Comparison of ENCODE assay signal across 8 cellular contexts in genomic region chr7:100803398-100804161, GRCh38. TPM values are rescaled to one million over a fixed set of nuclear protein-coding genes. Genes with fewer than 3 reads are reported as not detected.
DNase-seq lines count a peak whose midpoint lies in the region; ATAC-seq and TF ChIP-seq lines count a peak whose summit lies in the region.

No MANE protein-coding gene starts in this region.

- peak overlapping the region; percentile 28; the same call in 1 of the 2 replicates for H3K9ac ChIP-seq in SU-DHL-6 (ENCODE audit: low read length)

- ATAC-seq in HG02610 (IDR thresholded peaks at IDR 0.05; ENCODE audit: unreplicated experiment) (peak; percentile 97), aorta (ENCODE audit: low FRiP score) (peak; percentile 90)

- 19 to 23% methylated on average over 19 of the region's 19 CpGs for WGBS in aorta, 2 donors

- intact Hi-C loops in aorta (cut with DNase I) = no loop called here

- H3K27ac ChIP-seq in SU-DHL-6 (ENCODE audit: low read depth, low read length) = no peak overlapping the region
- H3K27ac ChIP-seq in aorta (ENCODE audit: low read depth in 1 of 2, low read length in 2 of 2) = no peak overlapping the region

- no peaks in the 10 kb centered on the region for H3K79me2 ChIP-seq in SU-DHL-6 (ENCODE audit: insufficient read depth, low read length)

- H3K4me3 ChIP-seq in SU-DHL-6 (ENCODE audit: insufficient read depth, low read length, poor library complexity, severe bottlenecking) (no peak overlapping the region), epithelial cell of esophagus (ENCODE audit: low read length) (no peak overlapping the region), aorta (ENCODE audit: low read length in 2 of 2) (no peak overlapping the region)

- DNase-seq in AG20443 (ENCODE audit: low spot score) (peak; percentile 96), NAMALWA (ENCODE audit: low spot score) (peak; percentile 97), epithelial cell of esophagus (ENCODE audit: low read depth) (peak; percentile 85), mucosa of gallbladder (ENCODE audit: low spot score) (peak; percentile 91), aorta (peak; percentile 87 to 92)

- no peaks in the 10 kb centered on the region for H3K9me3 ChIP-seq in SU-DHL-6 (ENCODE audit: insufficient read depth, low read length)
- H3K9me3 ChIP-seq in aorta (ENCODE audit: control insufficient read depth, low read length) = no peaks in the 10 kb centered on the region

- no peaks in the 10 kb centered on the region for H3K4me1 ChIP-seq in aorta (ENCODE audit: control insufficient read depth in 1 of 2, insufficient read depth in 2 of 2, low read length in 2 of 2)

- no peaks in the 10 kb centered on the region for H3K9me2 ChIP-seq in SU-DHL-6 (replicated peaks; ENCODE audit: insufficient read depth, low read length)

- peak overlapping the region; percentile 29 for H2AFZ ChIP-seq in SU-DHL-6 (ENCODE audit: low read depth, low read length, severe bottlenecking)

- H3K36me3 ChIP-seq in SU-DHL-6 (ENCODE audit: low read length) (no peaks in the 10 kb centered on the region), aorta (ENCODE audit: control insufficient read depth in 1 of 2, insufficient read depth in 2 of 2, low read length in 1 of 2) (no peaks in the 10 kb centered on the region)

- no peaks in the 10 kb centered on the region for H4K20me1 ChIP-seq in SU-DHL-6 (ENCODE audit: low read depth, low read length)

- peak overlapping the region; percentile 39 for H3K4me2 ChIP-seq in SU-DHL-6 (ENCODE audit: low read depth, low read length, poor library complexity, severe bottlenecking)

- TF ChIP-seq POLR2A in GM15510 (IDR thresholded peaks at IDR 0.05; ENCODE audit: borderline replicate concordance, extremely low read depth, insufficient read length) = peak; percentile 50

- H3K27me3 ChIP-seq in SU-DHL-6 (ENCODE audit: low read length) (no peaks in the 10 kb centered on the region), aorta (ENCODE audit: control insufficient read depth in 1 of 2, insufficient read depth in 2 of 2, low read length in 1 of 2) (no peaks in the 10 kb centered on the region)

- TF ChIP-seq CTCF in SU-DHL-6 (IDR thresholded peaks at IDR 0.05; ENCODE audit: insufficient read depth, low read length, poor library complexity, severe bottlenecking) (no peak), epithelial cell of esophagus (IDR thresholded peaks at IDR 0.05; ENCODE audit: insufficient read depth, low read depth, low read length, missing control alignments) (no peak)

- no peaks in the 10 kb centered on the region for H3F3A ChIP-seq in SU-DHL-6 (ENCODE audit: insufficient read depth)

RNA-seq across cellular contexts. Expression of gene EPHB4, which starts 23.7 kb away (rescaled TPM):
- 165 TPM for total RNA-seq in mucosa of gallbladder
- total RNA-seq in aorta = 10 to 100 TPM; 44.8 to 71.6 TPM
- polyA plus RNA-seq in aorta = 1 to 10 TPM; 4.3 to 4.5 TPM

RNA-seq across cellular contexts. Expression of gene SLC12A9, which starts 48.9 kb away (rescaled TPM):
- total RNA-seq in mucosa of gallbladder = 76.1 TPM
- 10 to 100 TPM; 20.3 to 34.3 TPM for total RNA-seq in aorta
- polyA plus RNA-seq in aorta = 10 to 100 TPM in 1 of 2 donors, 1 to 10 TPM in 1; 8.5 to 43.9 TPM
